In genomic region chr18:45071959-45072358, GRCh38 we compare ENCODE assay signal across 15 cellular contexts.
DNase-seq lines count a peak whose midpoint lies in the region; ATAC-seq and TF ChIP-seq lines count a peak whose summit lies in the region.
"Had no signal": no experiment of that assay in that cellular context is flagged by ENCODE, and none has a peak within 500 bp of the region (broad histone marks: within the 10 kb centered on the region; RNA-seq: fewer than 3 reads in every experiment).

No MANE protein-coding gene starts in this region.

- no peak overlapping the region for H3K4me3 Mint-ChIP-seq in naive thymus-derived CD4-positive, alpha-beta T cell
- no peak overlapping the region for H3K4me3 Mint-ChIP-seq in stimulated activated effector memory CD8-positive, alpha-beta T cell treated with anti-CD3 and anti-CD28 coated beads, Interleukin-12 subunit alpha, Interleukin-12 subunit beta, amount 100 ng/mL, for 72 hours
- H3K4me3 Mint-ChIP-seq: HFFc6 had no signal

- POLR2A ChIA-PET in naive thymus-derived CD4-positive, alpha-beta T cell (lab: Charles Lee): no interaction called here

- peaks cover 0 to 2% (median 0%) of the 10 kb centered on the region in 7 donors for H3K4me1 Mint-ChIP-seq in naive thymus-derived CD4-positive, alpha-beta T cell
- peaks cover under 1% of the 10 kb centered on the region for H3K4me1 Mint-ChIP-seq in stimulated activated effector memory CD8-positive, alpha-beta T cell treated with anti-CD3 and anti-CD28 coated beads, Interleukin-12 subunit alpha, Interleukin-12 subunit beta, amount 100 ng/mL, for 72 hours

- no peak overlapping the region for H3K4me3 ChIP-seq in NB4 (ENCODE audit: low read depth, low read length)
- no peak overlapping the region for H3K4me3 ChIP-seq in naive thymus-derived CD4-positive, alpha-beta T cell (ENCODE audit: low read length)

- intact Hi-C loops in naive thymus-derived CD4-positive, alpha-beta T cell (cut with micrococcal nuclease): no loop called here

- no peaks in the 10 kb centered on the region for H3K9me3 ChIP-seq in naive thymus-derived CD4-positive, alpha-beta T cell (ENCODE audit: control insufficient read depth in 2 of 3, low read length in 3 of 3)

- peak; percentile 29 for ATAC-seq in naive thymus-derived CD4-positive, alpha-beta T cell
- ATAC-seq in omental fat pad (ENCODE audit: low FRiP score) (no peak), HG03442 (IDR thresholded peaks at IDR 0.05; ENCODE audit: unreplicated experiment) (no peak)
- no peak for ATAC-seq in stimulated activated effector memory CD8-positive, alpha-beta T cell treated with anti-CD3 and anti-CD28 coated beads, Interleukin-12 subunit alpha, Interleukin-12 subunit beta, amount 100 ng/mL, for 72 hours
- ATAC-seq: Panc1 had no signal

- no peak for TF ChIP-seq POLR2A in NB4 (IDR thresholded peaks at IDR 0.05; ENCODE audit: extremely low read depth, insufficient read length)

- no peak for TF ChIP-seq CTCF in NB4 (IDR thresholded peaks at IDR 0.05; ENCODE audit: low read depth, low read length)
- no peak for TF ChIP-seq CTCF in omental fat pad (IDR thresholded peaks at IDR 0.05)

- no peak overlapping the region for H3K27ac Mint-ChIP-seq in naive thymus-derived CD4-positive, alpha-beta T cell
- H3K27ac Mint-ChIP-seq in stimulated activated effector memory CD8-positive, alpha-beta T cell treated with anti-CD3 and anti-CD28 coated beads, Interleukin-12 subunit alpha, Interleukin-12 subunit beta, amount 100 ng/mL, for 72 hours: no peak overlapping the region
- H3K27ac Mint-ChIP-seq: HFFc6 had no signal

- no peaks in the 10 kb centered on the region for H3K36me3 ChIP-seq in naive thymus-derived CD4-positive, alpha-beta T cell (ENCODE audit: control insufficient read depth in 2 of 3, insufficient read depth in 3 of 3, low read length in 3 of 3)

- CTCF ChIA-PET in naive thymus-derived CD4-positive, alpha-beta T cell (lab: Charles Lee): no interaction called here

- no peaks in the 10 kb centered on the region for H3K27me3 ChIP-seq in naive thymus-derived CD4-positive, alpha-beta T cell (ENCODE audit: control insufficient read depth in 2 of 2, insufficient read depth in 2 of 2, low read length in 2 of 2)

- peaks cover 0 to 6% (median 0%) of the 10 kb centered on the region in 11 donors for H3K9me3 Mint-ChIP-seq in naive thymus-derived CD4-positive, alpha-beta T cell
- no peaks in the 10 kb centered on the region for H3K9me3 Mint-ChIP-seq in stimulated activated effector memory CD8-positive, alpha-beta T cell treated with anti-CD3 and anti-CD28 coated beads, Interleukin-12 subunit alpha, Interleukin-12 subunit beta, amount 100 ng/mL, for 72 hours
- H3K9me3 Mint-ChIP-seq: HFFc6 had no signal

- H3K27ac ChIP-seq in naive thymus-derived CD4-positive, alpha-beta T cell (ENCODE audit: low read depth, low read length): no peak overlapping the region
- H3K27ac ChIP-seq: KMS-11 had no signal

- H3K36me3 Mint-ChIP-seq in naive thymus-derived CD4-positive, alpha-beta T cell: peaks cover 0 to 4% (median 0%) of the 10 kb centered on the region in 5 donors
- H3K36me3 Mint-ChIP-seq in stimulated activated effector memory CD8-positive, alpha-beta T cell treated with anti-CD3 and anti-CD28 coated beads, Interleukin-12 subunit alpha, Interleukin-12 subunit beta, amount 100 ng/mL, for 72 hours: no peaks in the 10 kb centered on the region

- in situ Hi-C loops in ACHN (cut with HindIII; ENCODE audit: low pct_ligation_motif_present, low pct_unique_long_range_greater_than_20kb, low sequenced_read_pairs): no loop called here

- peak; percentile 8 for DNase-seq in CD1c-positive myeloid dendritic cell (ENCODE audit: extremely low spot score)
- peak; percentile 70 for DNase-seq in NB4 (ENCODE audit: low read depth)
- DNase-seq in SIG-M5 treated with dmso at 0.1 percent for 504 hours (lab: John Stamatoyannopoulos, UW; ENCODE audit: unreplicated experiment): peak; percentile 89
- no peak for DNase-seq in naive thymus-derived CD4-positive, alpha-beta T cell
- no peak for DNase-seq in ACHN
- DNase-seq in omental fat pad (ENCODE audit: low spot score): no peak
- DNase-seq in stimulated activated effector memory CD8-positive, alpha-beta T cell treated with anti-CD3 and anti-CD28 coated beads, Interleukin-12 subunit alpha, Interleukin-12 subunit beta, amount 100 ng/mL, for 72 hours (ENCODE audit: low spot score in 2 of 2): no peak
- DNase-seq: H7, HFFc6, NCI-H1105 treated with DMSO at 0.1 percent for 48 hours, NCI-H1694, NCI-H748 treated with DMSO at 0.1 percent for 48 hours had no signal

- H3K27me3 Mint-ChIP-seq in naive thymus-derived CD4-positive, alpha-beta T cell: peaks cover 0 to 6% (median 0%) of the 10 kb centered on the region in 5 donors

- H3K4me1 ChIP-seq in naive thymus-derived CD4-positive, alpha-beta T cell (ENCODE audit: control insufficient read depth in 2 of 2, insufficient read depth in 2 of 2, low read length in 2 of 2): no peaks in the 10 kb centered on the region

Comparison
In these comparisons a context has a peak if more than half of its experiments do, and no peak if none do; other contexts are left out.
1. DNase-seq: peak in CD1c-positive myeloid dendritic cell (single experiment), NB4 (single experiment) and SIG-M5 treated with dmso at 0.1 percent for 504 hours (single experiment); none in naive thymus-derived CD4-positive, alpha-beta T cell (0 of 9), ACHN (single experiment), omental fat pad (single experiment) and stimulated activated effector memory CD8-positive, alpha-beta T cell treated with anti-CD3 and anti-CD28 coated beads, Interleukin-12 subunit alpha, Interleukin-12 subunit beta, amount 100 ng/mL, for 72 hours (0 of 2).